ENCODE assay signal across 19 cellular contexts in the genomic region with DNA sequence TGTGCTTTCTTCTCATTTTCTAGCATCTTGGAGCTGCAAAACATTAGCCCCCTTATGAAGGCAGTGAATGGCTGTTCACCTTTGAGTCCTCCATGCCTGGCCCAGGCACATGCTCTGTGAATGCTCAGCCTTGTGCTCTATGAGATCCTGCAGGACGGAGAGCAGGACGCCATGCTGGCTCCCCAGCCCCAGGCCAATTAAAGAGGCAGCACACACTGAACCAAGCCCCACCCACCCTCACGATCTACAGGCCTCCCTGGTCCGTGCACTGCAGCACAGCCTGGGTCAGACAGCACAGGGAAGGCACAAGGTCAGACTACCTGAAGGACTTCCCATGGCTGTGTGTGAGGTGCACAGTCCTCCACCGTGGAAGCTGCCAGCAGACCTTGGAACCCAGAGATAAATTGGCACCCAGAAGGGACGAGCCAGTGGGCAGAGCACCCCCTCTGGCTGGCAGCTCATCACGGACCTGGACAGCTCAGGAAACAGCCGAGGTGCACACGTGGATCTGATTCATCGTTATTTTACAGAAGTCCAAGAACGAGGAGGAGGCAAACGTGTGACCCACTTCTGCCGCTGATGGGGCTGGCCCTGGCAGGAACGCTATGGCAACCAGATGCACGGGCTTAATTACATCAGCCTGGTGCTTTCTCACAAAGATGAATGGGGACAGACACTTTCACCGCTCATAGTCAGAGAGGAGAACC.
DNase-seq lines count a peak whose midpoint lies in the region; ATAC-seq and TF ChIP-seq lines count a peak whose summit lies in the region.
"Had no signal": no experiment of that assay in that cellular context is flagged by ENCODE, and none has a peak within 500 bp of the region (broad histone marks: within the 10 kb centered on the region; RNA-seq: fewer than 3 reads in every experiment).

No MANE protein-coding gene starts in this region.

- no peak; the same call in 2 of the 3 replicates for ATAC-seq in SK-N-SH treated with all-trans-retinoic acid at 6 μM for 48 hours
- no peak for ATAC-seq in GM19395 (IDR thresholded peaks at IDR 0.05; ENCODE audit: unreplicated experiment)
- ATAC-seq in stimulated activated naive CD8-positive, alpha-beta T cell treated with anti-CD3 and anti-CD28 coated beads, Interleukin-15, Interleukin-2, amounts not matched to agents 100 U/mL and 50 U/mL, for 24 hours, result no peak
- ATAC-seq: A549; effector memory CD8-positive, alpha-beta T cell; right cardiac atrium; T-helper 17 cell had no signal

- peak; percentile 90 for DNase-seq in NCI-H2171 treated with DMSO at 0.1 percent for 48 hours (lab: John Stamatoyannopoulos, UW)
- DNase-seq in NCI-H2171 (lab: John Stamatoyannopoulos, UW), result no peak
- DNase-seq in NCI-H1092 (lab: John Stamatoyannopoulos, UW), result peak; percentile 74
- DNase-seq in middle frontal gyrus (ENCODE audit: extremely low spot score, low spot score), result peak; percentile 68
- DNase-seq in stimulated activated naive CD4-positive, alpha-beta T cell treated with Interleukin-2 at 50 U/mL for 16 hours (lab: John Stamatoyannopoulos, UW), result no peak
- no peak for DNase-seq in stimulated activated naive CD8-positive, alpha-beta T cell treated with anti-CD3 and anti-CD28 coated beads, Interleukin-15, Interleukin-2, amounts not matched to agents 100 U/mL and 50 U/mL, for 24 hours
- DNase-seq: activated CD4-positive, alpha-beta T cell treated with anti-CD3 and anti-CD28 coated beads, Interleukin-2, amount 50 U/mL, for 4 hours; aorta; effector memory CD8-positive, alpha-beta T cell; HFFc6; KG1; NCI-H510A treated with DMSO at 0.1 percent for 48 hours; right cardiac atrium; SHP77 treated with DMSO at 0.1 percent for 48 hours; T-helper 17 cell; testis had no signal

TF ChIP-seq in SK-N-SH treated with all-trans-retinoic acid at 6 μM for 48 hours, 23 proteins besides CTCF, POLR2A, EP300 and RAD21:
- TF ChIP-seq TCF4 (CRISPR knock-in tag; IDR thresholded peaks at IDR 0.05; ENCODE audit: borderline replicate concordance), result peak; percentile 15; the same call in 1 of the 2 replicates
- no peak for TF ChIP-seq TOX (CRISPR knock-in tag; IDR thresholded peaks at IDR 0.05; ENCODE audit: borderline replicate concordance)
TF ChIP-seq in SK-N-SH treated with all-trans-retinoic acid at 6 μM for 48 hours: peak in this region for 1.

Comparison
In these comparisons a context has a peak if more than half of its experiments do, and no peak if none do; other contexts are left out.
1. DNase-seq: peak in NCI-H2171 treated with DMSO at 0.1 percent for 48 hours (single experiment), NCI-H1092 (single experiment) and middle frontal gyrus (single experiment); none in NCI-H2171 (single experiment), stimulated activated naive CD4-positive, alpha-beta T cell treated with Interleukin-2 at 50 U/mL for 16 hours (single experiment) and stimulated activated naive CD8-positive, alpha-beta T cell treated with anti-CD3 and anti-CD28 coated beads, Interleukin-15, Interleukin-2, amounts not matched to agents 100 U/mL and 50 U/mL, for 24 hours (single experiment).